Comparison of ENCODE assay signal across 9 cellular contexts in the genomic region with DNA sequence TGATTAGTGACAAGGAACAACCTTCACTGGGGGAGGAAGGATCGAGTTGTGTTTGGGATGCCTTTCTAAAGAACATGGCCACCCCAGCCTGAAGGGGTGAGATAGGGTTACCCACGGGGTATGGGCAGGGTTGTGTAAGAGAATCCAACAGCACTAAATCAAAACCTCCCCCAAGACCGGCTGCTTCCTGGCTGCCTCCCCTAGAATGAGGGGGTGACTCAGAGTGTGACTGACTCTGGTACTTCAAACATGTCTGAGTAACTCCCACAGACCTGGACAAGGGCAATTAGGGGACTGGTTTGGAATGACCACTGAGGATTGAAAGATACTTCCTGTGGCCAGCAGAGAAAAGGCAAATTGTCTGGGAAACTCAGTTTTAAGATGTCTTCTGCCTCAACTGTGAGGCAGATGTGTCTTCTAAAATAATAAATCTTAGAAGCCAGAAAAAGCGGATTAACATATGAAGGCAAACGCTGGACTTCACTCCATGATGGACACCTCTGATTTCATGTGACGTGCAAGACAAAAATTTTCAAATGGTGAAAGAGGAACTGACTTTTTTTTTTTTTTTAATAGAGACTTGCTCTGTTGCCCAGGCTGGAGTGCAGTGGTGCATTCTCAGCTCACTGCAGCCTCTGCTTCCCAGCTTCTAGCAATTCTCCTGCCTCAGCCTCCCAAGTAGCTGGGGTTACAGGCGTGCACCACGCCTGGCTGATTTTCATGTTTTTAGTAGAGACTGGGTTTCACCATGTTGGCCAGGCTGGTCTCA. TPM values are rescaled to one million over a fixed set of nuclear protein-coding genes. Genes with fewer than 3 reads are reported as not detected.
DNase-seq lines count a peak whose midpoint lies in the region; ATAC-seq and TF ChIP-seq lines count a peak whose summit lies in the region.
"Had no signal": no experiment of that assay in that cellular context is flagged by ENCODE, and none has a peak within 500 bp of the region (broad histone marks: within the 10 kb centered on the region; RNA-seq: fewer than 3 reads in every experiment).

No MANE protein-coding gene starts in this region.

- H3K4me1 ChIP-seq in SJSA1 (replicated peaks) (peaks cover 23% of the 10 kb centered on the region), left lung (no peaks in the 10 kb centered on the region)

- no peaks in the 10 kb centered on the region for H3K4me1 Mint-ChIP-seq in activated CD8-positive, alpha-beta memory T cell treated with anti-CD3 and anti-CD28 coated beads, Interleukin-2, amount 10 ng/mL, durations not matched to agents 7 days and 5 days

- ATAC-seq in HG02588 (IDR thresholded peaks at IDR 0.05; ENCODE audit: unreplicated experiment): peak; percentile 38
- peak; percentile 71 for ATAC-seq in left lung
- ATAC-seq in HG03520 (IDR thresholded peaks at IDR 0.05; ENCODE audit: unreplicated experiment): no peak
- ATAC-seq in activated CD8-positive, alpha-beta memory T cell treated with anti-CD3 and anti-CD28 coated beads, Interleukin-2, amount 10 ng/mL, durations not matched to agents 7 days and 5 days: no peak
- ATAC-seq in GM18858 (IDR thresholded peaks at IDR 0.05; ENCODE audit: unreplicated experiment): no peak

- H3K27me3 ChIP-seq in SJSA1 (replicated peaks) (no peaks in the 10 kb centered on the region), left lung (peaks cover 0 to under 1% of the 10 kb centered on the region in 2 donors)

- H3K4me3 Mint-ChIP-seq in activated CD8-positive, alpha-beta memory T cell treated with anti-CD3 and anti-CD28 coated beads, Interleukin-2, amount 10 ng/mL, durations not matched to agents 7 days and 5 days: no peak overlapping the region

- H3K4me3 ChIP-seq in SJSA1 (no peak overlapping the region), left lung (no peak overlapping the region)

- H3K9me3 Mint-ChIP-seq in activated CD8-positive, alpha-beta memory T cell treated with anti-CD3 and anti-CD28 coated beads, Interleukin-2, amount 10 ng/mL, durations not matched to agents 7 days and 5 days (ENCODE audit: low read depth): no peaks in the 10 kb centered on the region

- TF ChIP-seq CTCF in left lung (IDR thresholded peaks at IDR 0.05): no peak

- DNase-seq in GM04503 (ENCODE audit: low read depth) (peak; percentile 88), SJSA1 (ENCODE audit: low read depth in 1 of 2, low spot score in 2 of 2) (peak; percentile 53 to 74), left lung (no peak), iPS-NIHi11 (ENCODE audit: low spot score) (no peak)
- DNase-seq in activated CD8-positive, alpha-beta memory T cell treated with anti-CD3 and anti-CD28 coated beads, Interleukin-2, amount 10 ng/mL, durations not matched to agents 7 days and 5 days: no peak
- DNase-seq: activated naive CD4-positive, alpha-beta T cell treated with Interleukin-2 at 50 U/mL for 16 hours had no signal

- peaks cover 53% of the 10 kb centered on the region for H3K27me3 Mint-ChIP-seq in activated CD8-positive, alpha-beta memory T cell treated with anti-CD3 and anti-CD28 coated beads, Interleukin-2, amount 10 ng/mL, durations not matched to agents 7 days and 5 days

- CTCF ChIA-PET in activated CD8-positive, alpha-beta memory T cell treated with anti-CD3 and anti-CD28 coated beads, Interleukin-2, amount 10 ng/mL, durations not matched to agents 7 days and 5 days (lab: Charles Lee): no interaction called here

- H3K27ac Mint-ChIP-seq in activated CD8-positive, alpha-beta memory T cell treated with anti-CD3 and anti-CD28 coated beads, Interleukin-2, amount 10 ng/mL, durations not matched to agents 7 days and 5 days: no peak overlapping the region

- H3K27ac ChIP-seq in SJSA1: peak overlapping the region; percentile 28; the same call in 1 of the 2 replicates
- H3K27ac ChIP-seq in left lung: no peak overlapping the region

- intact Hi-C loops in left lung (cut with DNase I): no loop called here

- no peaks in the 10 kb centered on the region for H3K36me3 ChIP-seq in SJSA1
- H3K36me3 ChIP-seq in left lung: no peaks in the 10 kb centered on the region

- H3K36me3 Mint-ChIP-seq in activated CD8-positive, alpha-beta memory T cell treated with anti-CD3 and anti-CD28 coated beads, Interleukin-2, amount 10 ng/mL, durations not matched to agents 7 days and 5 days: no peaks in the 10 kb centered on the region

- H3K9me3 ChIP-seq in SJSA1 (replicated peaks) (no peaks in the 10 kb centered on the region), left lung (no peaks in the 10 kb centered on the region)

RNA-seq across cellular contexts. Expression of gene PTPN14, which starts 6.8 kb away (rescaled TPM):
- 18.8 and 39.1 TPM in 2 replicates for total RNA-seq in SJSA1 (2014; rRNA removed; shearing (Covaris generic))
- 10 to 100 TPM; 36.8 to 38.0 TPM for total RNA-seq in left lung
- 1 to 10 TPM in 1 of 2 experiments, under 1 TPM in 1; 0.32 to 1.1 TPM for total RNA-seq in activated CD8-positive, alpha-beta memory T cell treated with anti-CD3 and anti-CD28 coated beads, Interleukin-2, amount 10 ng/mL, durations not matched to agents 7 days and 5 days

RNA-seq across cellular contexts. Expression of gene CENPF, which starts 44.8 kb away (rescaled TPM):
- total RNA-seq in SJSA1 (2014; rRNA removed; shearing (Covaris generic)): 182 and 192 TPM in 2 replicates
- total RNA-seq in left lung: 10 to 100 TPM in 1 of 2 donors, 1 to 10 TPM in 1; 3.4 to 15.0 TPM
- total RNA-seq in activated CD8-positive, alpha-beta memory T cell treated with anti-CD3 and anti-CD28 coated beads, Interleukin-2, amount 10 ng/mL, durations not matched to agents 7 days and 5 days: 100 to 1,000 TPM; 150 to 158 TPM

Comparison
In these comparisons a context has a peak if more than half of its experiments do, and no peak if none do; other contexts are left out.
1. DNase-seq: peak in GM04503 (single experiment) and SJSA1 (2 of 2); none in left lung (0 of 2), activated CD8-positive, alpha-beta memory T cell treated with anti-CD3 and anti-CD28 coated beads, Interleukin-2, amount 10 ng/mL, durations not matched to agents 7 days and 5 days (single experiment) and iPS-NIHi11 (single experiment).
2. ATAC-seq: peak in HG02588 (single experiment) and left lung (single experiment); none in HG03520 (single experiment), activated CD8-positive, alpha-beta memory T cell treated with anti-CD3 and anti-CD28 coated beads, Interleukin-2, amount 10 ng/mL, durations not matched to agents 7 days and 5 days (single experiment) and GM18858 (single experiment).
3. RNA of gene CENPF, which starts 44.8 kb away (total RNA-seq): 182 to 192 TPM in SJSA1 and 150 to 158 TPM in activated CD8-positive, alpha-beta memory T cell treated with anti-CD3 and anti-CD28 coated beads, Interleukin-2, amount 10 ng/mL, durations not matched to agents 7 days and 5 days; 3.4 to 15.0 TPM in left lung; every median in the first group is over 4 times any median in the second.